In genomic region chr3:141653872-141654271, GRCh38 we compare ENCODE assay signal across 1 cellular context.
TF ChIP-seq lines count a peak whose summit lies in the region.

No MANE protein-coding gene starts in this region.

TF ChIP-seq in WTC11, 78 proteins besides CTCF, POLR2A, EP300 and RAD21 (continued from another document):
- no peak for TF ChIP-seq ZNF425 (CRISPR knock-in tag; conservative IDR thresholded peaks at IDR 0.05)
- no peak for TF ChIP-seq TEAD4 (CRISPR knock-in tag; IDR thresholded peaks at IDR 0.05)
- TF ChIP-seq, protein P1, sequence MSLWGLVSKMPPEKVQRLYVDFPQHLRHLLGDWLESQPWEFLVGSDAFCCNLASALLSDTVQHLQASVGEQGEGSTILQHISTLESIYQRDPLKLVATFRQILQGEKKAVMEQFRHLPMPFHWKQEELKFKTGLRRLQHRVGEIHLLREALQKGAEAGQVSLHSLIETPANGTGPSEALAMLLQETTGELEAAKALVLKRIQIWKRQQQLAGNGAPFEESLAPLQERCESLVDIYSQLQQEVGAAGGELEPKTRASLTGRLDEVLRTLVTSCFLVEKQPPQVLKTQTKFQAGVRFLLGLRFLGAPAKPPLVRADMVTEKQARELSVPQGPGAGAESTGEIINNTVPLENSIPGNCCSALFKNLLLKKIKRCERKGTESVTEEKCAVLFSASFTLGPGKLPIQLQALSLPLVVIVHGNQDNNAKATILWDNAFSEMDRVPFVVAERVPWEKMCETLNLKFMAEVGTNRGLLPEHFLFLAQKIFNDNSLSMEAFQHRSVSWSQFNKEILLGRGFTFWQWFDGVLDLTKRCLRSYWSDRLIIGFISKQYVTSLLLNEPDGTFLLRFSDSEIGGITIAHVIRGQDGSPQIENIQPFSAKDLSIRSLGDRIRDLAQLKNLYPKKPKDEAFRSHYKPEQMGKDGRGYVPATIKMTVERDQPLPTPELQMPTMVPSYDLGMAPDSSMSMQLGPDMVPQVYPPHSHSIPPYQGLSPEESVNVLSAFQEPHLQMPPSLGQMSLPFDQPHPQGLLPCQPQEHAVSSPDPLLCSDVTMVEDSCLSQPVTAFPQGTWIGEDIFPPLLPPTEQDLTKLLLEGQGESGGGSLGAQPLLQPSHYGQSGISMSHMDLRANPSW (CRISPR knock-in tag; conservative IDR thresholded peaks at IDR 0.05; ENCODE audit: low read depth) = no peak
- TF ChIP-seq ZNF317 (CRISPR knock-in tag; IDR thresholded peaks at IDR 0.05; ENCODE audit: borderline replicate concordance, low read depth) = no peak
